In the genomic region with DNA sequence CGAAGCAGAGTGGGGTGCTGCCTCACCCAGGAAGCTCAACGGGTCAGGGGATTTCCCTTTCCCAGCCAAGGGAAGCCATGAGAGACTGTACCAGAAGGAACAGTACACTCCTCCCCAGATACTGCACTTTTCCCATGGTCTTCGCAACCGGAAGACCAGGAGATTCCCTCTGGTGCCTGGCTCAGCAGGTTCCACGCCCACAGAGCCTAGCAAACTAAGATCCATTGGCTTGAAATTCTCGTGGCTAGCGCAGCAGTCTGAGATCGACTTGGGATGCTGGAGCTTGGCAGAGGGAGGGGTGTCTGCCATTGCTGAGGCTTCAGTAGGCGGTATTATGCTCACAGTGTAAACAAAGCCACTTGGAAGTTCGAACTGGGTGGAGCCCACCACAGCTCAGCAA, we compare ENCODE assay signal across 16 cellular contexts. TPM values are rescaled to one million over a fixed set of nuclear protein-coding genes. Genes with fewer than 3 reads are reported as not detected.
DNase-seq lines count a peak whose midpoint lies in the region; ATAC-seq and TF ChIP-seq lines count a peak whose summit lies in the region.
"Had no signal": no experiment of that assay in that cellular context is flagged by ENCODE, and none has a peak within 500 bp of the region (broad histone marks: within the 10 kb centered on the region; RNA-seq: fewer than 3 reads in every experiment).

No MANE protein-coding gene starts in this region.

- CTCF ChIA-PET in activated CD4-positive, alpha-beta memory T cell treated with anti-CD3 and anti-CD28 coated beads for 36 hours (lab: Charles Lee) = no interaction called here

- H3K79me1 ChIP-seq in mesenchymal stem cell (replicated peaks; ENCODE audit: low read length, poor library complexity, severe bottlenecking) = no peaks in the 10 kb centered on the region

- no peak overlapping the region for H2AK5ac ChIP-seq in mesenchymal stem cell (ENCODE audit: low read length, severe bottlenecking)

- no peak overlapping the region for H3K4me2 ChIP-seq in mesenchymal stem cell (ENCODE audit: low read length, poor library complexity, severe bottlenecking)
- H3K4me2 ChIP-seq: A549 had no signal

- H3K27me3 Mint-ChIP-seq in activated CD4-positive, alpha-beta memory T cell treated with anti-CD3 and anti-CD28 coated beads for 36 hours = peaks cover 4% of the 10 kb centered on the region

- peaks cover 12% of the 10 kb centered on the region for H3K4me1 Mint-ChIP-seq in activated CD4-positive, alpha-beta memory T cell treated with anti-CD3 and anti-CD28 coated beads for 36 hours (ENCODE audit: low read depth)

- no peak overlapping the region for H3K9ac ChIP-seq in mesenchymal stem cell (ENCODE audit: low read length)
- H3K9ac ChIP-seq: GM23248 had no signal

- H4K91ac ChIP-seq in mesenchymal stem cell (ENCODE audit: low read length) = peak overlapping the region; percentile 52

- no peak overlapping the region for H2BK15ac ChIP-seq in mesenchymal stem cell (ENCODE audit: low read depth, poor library complexity, severe bottlenecking)

- no peaks in the 10 kb centered on the region for H3K36me3 ChIP-seq in heart right ventricle
- H3K36me3 ChIP-seq in left ventricle myocardium inferior = peaks cover 7% of the 10 kb centered on the region
- no peaks in the 10 kb centered on the region for H3K36me3 ChIP-seq in mesenchymal stem cell (ENCODE audit: control insufficient read depth in 1 of 2, insufficient read depth in 2 of 2, low read depth in 1 of 2, low read length in 2 of 2)
- H3K36me3 ChIP-seq: BE2C had no signal

- H3K36me3 Mint-ChIP-seq in activated CD4-positive, alpha-beta memory T cell treated with anti-CD3 and anti-CD28 coated beads for 36 hours = no peaks in the 10 kb centered on the region
- H3K36me3 Mint-ChIP-seq: CD4-positive, alpha-beta memory T cell had no signal

- peaks cover 0 to 13% (median 5%) of the 10 kb centered on the region in 11 donors for H3K9me3 ChIP-seq in heart right ventricle
- peaks cover 10% of the 10 kb centered on the region for H3K9me3 ChIP-seq in left ventricle myocardium inferior (replicated peaks)
- H3K9me3 ChIP-seq in mesenchymal stem cell (ENCODE audit: control insufficient read depth, low read length) = no peaks in the 10 kb centered on the region
- H3K9me3 ChIP-seq: BE2C had no signal

- no peak overlapping the region for H3K4me3 Mint-ChIP-seq in activated CD4-positive, alpha-beta memory T cell treated with anti-CD3 and anti-CD28 coated beads for 36 hours
- H3K4me3 Mint-ChIP-seq: CD4-positive, alpha-beta memory T cell had no signal

- H2BK5ac ChIP-seq in mesenchymal stem cell (ENCODE audit: low read depth, low read length, poor library complexity, severe bottlenecking) = no peak overlapping the region

- H3K4me3 ChIP-seq in heart right ventricle = no peak overlapping the region
- no peak overlapping the region for H3K4me3 ChIP-seq in left ventricle myocardium inferior
- H3K4me3 ChIP-seq in mesenchymal stem cell (ENCODE audit: insufficient read depth in 1 of 2, low read depth in 1 of 2, low read length in 2 of 2) = no peak overlapping the region
- H3K4me3 ChIP-seq: A549, GM12878, GM23248 had no signal

- H3K18ac ChIP-seq in mesenchymal stem cell (ENCODE audit: low read depth in 1 of 2, low read length in 2 of 2) = no peak overlapping the region

- intact Hi-C loops in heart right ventricle (cut with DNase I) = no loop called here
- intact Hi-C loops in left ventricle myocardium inferior (cut with micrococcal nuclease) = no loop called here
- intact Hi-C loops in activated CD4-positive, alpha-beta memory T cell treated with anti-CD3 and anti-CD28 coated beads for 36 hours (cut with micrococcal nuclease) = no loop called here

- H3K4me1 ChIP-seq in heart right ventricle (peaks cover 0 to 20% (median 6%) of the 10 kb centered on the region in 9 donors), left ventricle myocardium inferior (peaks cover 21% of the 10 kb centered on the region), mesenchymal stem cell (ENCODE audit: control insufficient read depth, insufficient read depth, low read depth, low read length) (no peaks in the 10 kb centered on the region)
- H3K4me1 ChIP-seq: A549, BE2C had no signal

- no peak overlapping the region for H3K4ac ChIP-seq in mesenchymal stem cell (ENCODE audit: low read depth in 1 of 2, low read length in 2 of 2)

- H2BK12ac ChIP-seq in mesenchymal stem cell (ENCODE audit: low read length in 2 of 2) = no peak overlapping the region

- peak in 1 of 2 donors; percentile 20 for DNase-seq in heart right ventricle
- DNase-seq in left ventricle myocardium inferior = no peak
- peak; percentile 4 for DNase-seq in RPMI7951 (ENCODE audit: low read depth)
- DNase-seq in mesenchymal stem cell = no peak
- DNase-seq in left lobe of liver (ENCODE audit: low spot score) = no peak
- no peak for DNase-seq in activated CD4-positive, alpha-beta memory T cell treated with anti-CD3 and anti-CD28 coated beads for 36 hours
- DNase-seq: BE2C; CD4-positive, alpha-beta memory T cell; DMS79; GM23248 had no signal

- H3K23ac ChIP-seq in mesenchymal stem cell (ENCODE audit: low read length in 2 of 2) = no peak overlapping the region

- H3K27ac ChIP-seq in heart right ventricle = peak overlapping the region in 3 of 10 donors; percentile 33 to 50 (median 45)
- no peak overlapping the region for H3K27ac ChIP-seq in left ventricle myocardium inferior (replicated peaks)
- no peak overlapping the region for H3K27ac ChIP-seq in mesenchymal stem cell (ENCODE audit: low read length, poor library complexity, severe bottlenecking)
- H3K27ac ChIP-seq: A549, C4-2B, GM23248, HL-60 had no signal

- no peaks in the 10 kb centered on the region for H3K27me3 ChIP-seq in heart right ventricle
- H3K27me3 ChIP-seq in left ventricle myocardium inferior (ENCODE audit: low read depth) = no peaks in the 10 kb centered on the region
- no peaks in the 10 kb centered on the region for H3K27me3 ChIP-seq in mesenchymal stem cell (ENCODE audit: control insufficient read depth in 1 of 2, insufficient read depth in 1 of 2, low read length in 2 of 2)

- ATAC-seq in heart right ventricle (peak in 5 of 8 donors; percentile 16 to 53 (median 42)), left lobe of liver (no peak)
- ATAC-seq: A549, GM12878, HCT116 had no signal

- TF ChIP-seq CTCF in heart right ventricle (IDR thresholded peaks at IDR 0.05) (no peak), left ventricle myocardium inferior (IDR thresholded peaks at IDR 0.05; ENCODE audit: borderline replicate concordance) (no peak)

- H3K14ac ChIP-seq in mesenchymal stem cell (ENCODE audit: low read length in 2 of 2) = no peak overlapping the region

- no peak overlapping the region for H2BK120ac ChIP-seq in mesenchymal stem cell (ENCODE audit: low read depth, low read length)

- peaks cover 5% of the 10 kb centered on the region for H3K9me3 Mint-ChIP-seq in activated CD4-positive, alpha-beta memory T cell treated with anti-CD3 and anti-CD28 coated beads for 36 hours
- H3K9me3 Mint-ChIP-seq: CD4-positive, alpha-beta memory T cell had no signal

- 84 to 87% methylated on average over 10 of the region's 10 CpGs for WGBS in heart right ventricle, 2 donors
- 96% methylated on average over 10 of the region's 10 CpGs for WGBS in mesenchymal stem cell

- H4K8ac ChIP-seq in mesenchymal stem cell (ENCODE audit: low read length) = no peak overlapping the region

- no peak overlapping the region for H3K27ac Mint-ChIP-seq in activated CD4-positive, alpha-beta memory T cell treated with anti-CD3 and anti-CD28 coated beads for 36 hours
- H3K27ac Mint-ChIP-seq: CD4-positive, alpha-beta memory T cell had no signal

- no peak overlapping the region for H2AFZ ChIP-seq in mesenchymal stem cell (ENCODE audit: low read depth, low read length)
- H2AFZ ChIP-seq: GM23248 had no signal

- POLR2A ChIA-PET in activated CD4-positive, alpha-beta memory T cell treated with anti-CD3 and anti-CD28 coated beads for 36 hours (lab: Charles Lee) = no interaction called here

RNA-seq across cellular contexts. Expression of a gene that starts 29.8 kb away (rescaled TPM):
- total RNA-seq in heart right ventricle (1 to 10 TPM; 1.8 to 3.6 (median 2.8) TPM), left ventricle myocardium inferior (2.0 TPM), left lobe of liver (0.38 TPM)
- 1 to 10 TPM; 1.9 to 2.3 TPM for polyA plus RNA-seq in heart right ventricle
- total RNA-seq in RPMI7951 (2014; rRNA removed; shearing (Covaris generic)) = under 0.01 and 0.12 TPM in 2 replicates
- polyA plus RNA-seq in mesenchymal stem cell (2013, experiment 1 of 2) = 0.68 TPM
- polyA plus RNA-seq in mesenchymal stem cell (2013, experiment 2 of 2) = 0.59 TPM
- total RNA-seq in activated CD4-positive, alpha-beta memory T cell treated with anti-CD3 and anti-CD28 coated beads for 36 hours = not detected
- total RNA-seq: CD4-positive, alpha-beta memory T cell; G401; GM12878; GM23248 had no signal
- polyA plus RNA-seq: CD4-positive, alpha-beta memory T cell; GM12878; GM23248 had no signal
